20 cellular contexts compared by ENCODE assay signal in genomic region chr1:169858467-169858866, GRCh38. TPM values are rescaled to one million over a fixed set of nuclear protein-coding genes. Genes with fewer than 3 reads are reported as not detected.
DNase-seq lines count a peak whose midpoint lies in the region; ATAC-seq and TF ChIP-seq lines count a peak whose summit lies in the region.
"Had no signal": no experiment of that assay in that cellular context is flagged by ENCODE, and none has a peak within 500 bp of the region (broad histone marks: within the 10 kb centered on the region; RNA-seq: fewer than 3 reads in every experiment).

No MANE protein-coding gene starts in this region.

- no peak overlapping the region for H4K91ac ChIP-seq in trophoblast cell (ENCODE audit: low read depth, low read length)

- no peak overlapping the region for H3K9ac ChIP-seq in trophoblast cell (ENCODE audit: low read length)

- TF ChIP-seq EP300 in gastroesophageal sphincter (IDR thresholded peaks at IDR 0.05), result no peak

- no peak overlapping the region for H3K4me2 ChIP-seq in trophoblast cell (ENCODE audit: low read length)

- peak; percentile 40; the same call in 1 of the 3 replicates for ATAC-seq in RWPE2 (ENCODE audit: low read depth)
- ATAC-seq in heart right ventricle, result no peak
- ATAC-seq in gastroesophageal sphincter, result no peak
- ATAC-seq in GM21526 (IDR thresholded peaks at IDR 0.05; ENCODE audit: low FRiP score, unreplicated experiment), result no peak
- ATAC-seq: activated CD8-positive, alpha-beta T cell treated with anti-CD3 and anti-CD28 coated beads for 36 hours; activated T-cell treated with anti-CD3 and anti-CD28 coated beads, Interleukin-2, amount 50 U/mL, for 4 hours had no signal

- H3K27me3 ChIP-seq in RWPE2 (ENCODE audit: insufficient read depth, poor library complexity, severe bottlenecking) (no peaks in the 10 kb centered on the region), trophoblast cell (ENCODE audit: insufficient read depth, low read length) (no peaks in the 10 kb centered on the region), heart right ventricle (no peaks in the 10 kb centered on the region), gastroesophageal sphincter (no peaks in the 10 kb centered on the region)
- H3K27me3 ChIP-seq: BE2C had no signal

- no peaks in the 10 kb centered on the region for H3K79me2 ChIP-seq in trophoblast cell (ENCODE audit: control insufficient read depth, insufficient read depth, low read length, poor library complexity)

- H2AFZ ChIP-seq in trophoblast cell (ENCODE audit: insufficient read depth, low read length, poor library complexity), result no peak overlapping the region

- no peak overlapping the region for H3K27ac ChIP-seq in RWPE2 (ENCODE audit: poor library complexity, severe bottlenecking)
- H3K27ac ChIP-seq in trophoblast cell (ENCODE audit: low read depth, low read length), result no peak overlapping the region
- H3K27ac ChIP-seq in heart right ventricle, result no peak overlapping the region
- H3K27ac ChIP-seq in gastroesophageal sphincter, result no peak overlapping the region
- H3K27ac ChIP-seq: prostate gland had no signal

- no peak for TF ChIP-seq POLR2A in gastroesophageal sphincter (IDR thresholded peaks at IDR 0.05)

- no peak overlapping the region for H2BK5ac ChIP-seq in trophoblast cell (ENCODE audit: low read depth, low read length, poor library complexity)

- no peak overlapping the region for H2BK12ac ChIP-seq in trophoblast cell (ENCODE audit: low read length)

- H2BK120ac ChIP-seq in trophoblast cell (ENCODE audit: insufficient read depth, low read length, poor library complexity), result no peak overlapping the region

- no CpG with 5 or more reads among the region's 3 CpGs for WGBS in trophoblast cell (ENCODE audit: extremely low coverage, insufficient coverage, insufficient read length)
- 92% methylated on average over 3 of the region's 3 CpGs for WGBS in heart right ventricle, 2 donors
- 79 to 85% methylated on average over 3 of the region's 3 CpGs for WGBS in gastroesophageal sphincter (ENCODE audit: low coverage in 1 of 2), 2 donors

- H3K14ac ChIP-seq in trophoblast cell (ENCODE audit: low read length), result no peak overlapping the region

- H3K9me3 ChIP-seq in RWPE2 (ENCODE audit: severe bottlenecking) (no peaks in the 10 kb centered on the region), trophoblast cell (ENCODE audit: insufficient read depth, low read depth, low read length) (no peaks in the 10 kb centered on the region), heart right ventricle (no peaks in the 10 kb centered on the region), gastroesophageal sphincter (no peaks in the 10 kb centered on the region)
- H3K9me3 ChIP-seq: BE2C, prostate gland had no signal

- no peaks in the 10 kb centered on the region for H3K4me1 ChIP-seq in RWPE2 (ENCODE audit: insufficient read depth, poor library complexity, severe bottlenecking)
- H3K4me1 ChIP-seq in trophoblast cell (ENCODE audit: control insufficient read depth in 1 of 2, insufficient read depth in 2 of 2, low read length in 2 of 2), result peaks cover 0 to 3% of the 10 kb centered on the region in 2 experiments
- no peaks in the 10 kb centered on the region for H3K4me1 ChIP-seq in heart right ventricle
- H3K4me1 ChIP-seq in gastroesophageal sphincter, result no peaks in the 10 kb centered on the region
- H3K4me1 ChIP-seq: prostate gland had no signal

- no peaks in the 10 kb centered on the region for H3K79me1 ChIP-seq in trophoblast cell (ENCODE audit: low read length)

- intact Hi-C loops in heart right ventricle (cut with DNase I), result no loop called here

- H2AK5ac ChIP-seq in trophoblast cell (ENCODE audit: low read length), result no peak overlapping the region

- no peak overlapping the region for H4K8ac ChIP-seq in trophoblast cell (ENCODE audit: low read depth, low read length)

- H3K36me3 ChIP-seq in RWPE2 (ENCODE audit: low read depth) (peaks cover 88% of the 10 kb centered on the region), trophoblast cell (ENCODE audit: control insufficient read depth in 1 of 2, insufficient read depth in 2 of 2, low read length in 2 of 2) (peaks cover 17 to 38% of the 10 kb centered on the region in 2 experiments), heart right ventricle (peaks cover 0 to 100% (median 57%) of the 10 kb centered on the region in 9 donors), gastroesophageal sphincter (peaks cover 8 to 100% of the 10 kb centered on the region in 2 donors)

- H3K18ac ChIP-seq in trophoblast cell (ENCODE audit: low read length), result no peak overlapping the region

- TF ChIP-seq CTCF in RWPE2 (IDR thresholded peaks at IDR 0.05; ENCODE audit: poor library complexity, severe bottlenecking) (no peak), epithelial cell of esophagus (IDR thresholded peaks at IDR 0.05; ENCODE audit: insufficient read depth, low read depth, low read length, missing control alignments) (no peak), heart right ventricle (IDR thresholded peaks at IDR 0.05) (no peak), gastroesophageal sphincter (IDR thresholded peaks at IDR 0.05) (no peak)

- no peak overlapping the region for H3K23ac ChIP-seq in trophoblast cell (ENCODE audit: low read length)

- DNase-seq in DMS53 (lab: John Stamatoyannopoulos, UW) (peak; percentile 9), DMS53 treated with DMSO at 0.1 percent for 48 hours (lab: John Stamatoyannopoulos, UW; ENCODE audit: unreplicated experiment) (no peak), RWPE2 (ENCODE audit: low spot score) (no peak), epithelial cell of esophagus (ENCODE audit: low read depth) (peak; percentile 28), trophoblast cell (peak; percentile 38 to 77), heart right ventricle (no peak)
- DNase-seq: activated CD4-positive, CD25-positive, alpha-beta regulatory T cell; activated CD8-positive, alpha-beta T cell treated with anti-CD3 and anti-CD28 coated beads for 36 hours; activated naive CD4-positive, alpha-beta T cell treated with anti-CD3 and anti-CD28 coated beads for 36 hours; activated T-cell treated with anti-CD3 and anti-CD28 coated beads, Interleukin-2, amount 50 U/mL, for 4 hours; aorta; BE2C; effector memory CD4-positive, alpha-beta T cell; NCI-H2029; Right ventricle myocardium superior; stimulated activated CD4-positive, alpha-beta T cell treated with anti-CD3 and anti-CD28 coated beads, Interleukin-4, amount 100 ng/mL, for 24 hours had no signal

- no peak overlapping the region for H3K4ac ChIP-seq in trophoblast cell (ENCODE audit: low read depth, low read length)

- H3K4me3 ChIP-seq in RWPE2 (ENCODE audit: severe bottlenecking) (no peak overlapping the region), epithelial cell of esophagus (ENCODE audit: low read length) (no peak overlapping the region), trophoblast cell (ENCODE audit: low read depth, low read length) (no peak overlapping the region), heart right ventricle (no peak overlapping the region), gastroesophageal sphincter (no peak overlapping the region)
- H3K4me3 ChIP-seq: prostate gland, skin epidermis had no signal

- no peak overlapping the region for H4K12ac ChIP-seq in trophoblast cell (ENCODE audit: low read depth, low read length)

RNA-seq across cellular contexts. Expression of gene SCYL3, which starts 35.2 kb away (rescaled TPM):
- polyA plus RNA-seq in trophoblast cell (2013), result 13.1 and 13.4 TPM in 2 replicates
- 1 to 10 TPM; 3.3 to 8.9 (median 5.7) TPM for total RNA-seq in heart right ventricle
- 1 to 10 TPM; 2.4 to 3.3 TPM for polyA plus RNA-seq in heart right ventricle
- 10 to 100 TPM; 10.5 to 14.2 (median 11.9) TPM for total RNA-seq in gastroesophageal sphincter

Comparison
In these comparisons a context has a peak if more than half of its experiments do, and no peak if none do; other contexts are left out.
1. DNase-seq: peak in DMS53 (single experiment), epithelial cell of esophagus (single experiment) and trophoblast cell (2 of 2); none in DMS53 treated with DMSO at 0.1 percent for 48 hours (single experiment), RWPE2 (single experiment) and heart right ventricle (0 of 2).